ENCODE assay signal across 28 cellular contexts in the genomic region with DNA sequence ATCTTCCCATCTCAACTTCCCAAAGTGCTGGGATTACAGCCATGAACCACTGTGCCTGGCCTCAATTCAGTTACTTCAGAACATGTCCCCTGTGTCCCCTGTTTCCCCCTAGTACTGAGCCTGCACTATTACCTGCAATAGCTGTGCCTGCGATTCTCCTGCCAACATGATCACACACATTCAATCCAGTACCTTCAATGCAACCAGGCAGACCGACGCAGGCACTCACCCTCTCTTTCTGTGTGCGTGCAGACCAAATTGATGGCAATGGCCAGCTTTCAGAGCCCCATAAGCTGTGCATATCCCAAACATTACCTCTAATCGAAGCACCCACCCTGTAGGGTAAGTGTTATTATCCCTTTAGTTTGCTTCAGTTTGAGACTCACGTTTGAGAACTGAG.
"Had no signal": no experiment of that assay in that cellular context is flagged by ENCODE, and none has a peak within 500 bp of the region (broad histone marks: within the 10 kb centered on the region; RNA-seq: fewer than 3 reads in every experiment).

No MANE protein-coding gene starts in this region.

- ATAC-seq: naive thymus-derived CD8-positive, alpha-beta T cell; natural killer cell treated with Interleukin-12 subunit alpha and Interleukin-12 subunit beta and Interleukin-15 and Interleukin-18, amount 100 ng/mL, for 72 hours; pancreas; right cardiac atrium; right lobe of liver; stimulated activated effector memory CD8-positive, alpha-beta T cell treated with anti-CD3 and anti-CD28 coated beads, Interleukin-12 subunit alpha, Interleukin-12 subunit beta, amount 100 ng/mL, for 72 hours; stimulated activated naive B cell treated with anti-CD40 and anti-IgM and Interleukin-4, amounts not matched to agents 10 μg/mL and 1 μg/mL and 100 μg/mL, for 72 hours had no signal

- H3K27ac ChIP-seq: neutrophil, pancreas, prostate gland, right lobe of liver, sigmoid colon, stomach, thoracic aorta, thyroid gland, tibial nerve, upper lobe of left lung, uterus had no signal

- H3K27ac Mint-ChIP-seq: naive thymus-derived CD8-positive, alpha-beta T cell; natural killer cell treated with Interleukin-12 subunit alpha and Interleukin-12 subunit beta and Interleukin-15 and Interleukin-18, amount 100 ng/mL, for 72 hours; nephron progenitor cell; stimulated activated effector memory CD8-positive, alpha-beta T cell treated with anti-CD3 and anti-CD28 coated beads, Interleukin-12 subunit alpha, Interleukin-12 subunit beta, amount 100 ng/mL, for 72 hours; stimulated activated naive B cell treated with anti-CD40 and anti-IgM and Interleukin-4, amounts not matched to agents 10 μg/mL and 1 μg/mL and 100 μg/mL, for 72 hours; stimulated activated naive CD8-positive, alpha-beta T cell treated with anti-CD3 and anti-CD28 coated beads, Interleukin-15, Interleukin-2, amounts not matched to agents 100 ng/mL and 50 ng/mL, for 24 hours had no signal

- H3K36me3 ChIP-seq: neutrophil, pancreas, prostate gland, right lobe of liver, sigmoid colon, stomach, thoracic aorta, thyroid gland, tibial nerve, upper lobe of left lung, uterus had no signal

- H3K4me3 Mint-ChIP-seq: naive thymus-derived CD8-positive, alpha-beta T cell; natural killer cell treated with Interleukin-12 subunit alpha and Interleukin-12 subunit beta and Interleukin-15 and Interleukin-18, amount 100 ng/mL, for 72 hours; nephron progenitor cell; neural crest cell; stimulated activated effector memory CD8-positive, alpha-beta T cell treated with anti-CD3 and anti-CD28 coated beads, Interleukin-12 subunit alpha, Interleukin-12 subunit beta, amount 100 ng/mL, for 72 hours; stimulated activated naive B cell treated with anti-CD40 and anti-IgM and Interleukin-4, amounts not matched to agents 10 μg/mL and 1 μg/mL and 100 μg/mL, for 72 hours; stimulated activated naive CD8-positive, alpha-beta T cell treated with anti-CD3 and anti-CD28 coated beads, Interleukin-15, Interleukin-2, amounts not matched to agents 100 ng/mL and 50 ng/mL, for 24 hours had no signal

- H3K4me1 Mint-ChIP-seq: nephron progenitor cell, neural crest cell had no signal

- DNase-seq: naive thymus-derived CD8-positive, alpha-beta T cell; nephron progenitor cell; nucleus accumbens; pancreas; retina; right cardiac atrium; right lobe of liver; sigmoid colon; small intestine; stimulated activated CD4-positive, alpha-beta T cell treated with anti-CD3 and anti-CD28 coated beads, Interleukin-15, amount 100 ng/mL, for 24 hours; stimulated activated CD4-positive, alpha-beta T cell treated with anti-CD3 and anti-CD28 coated beads, Interleukin-2, amount 100 ng/mL, for 24 hours; stimulated activated CD4-positive, alpha-beta T cell treated with anti-CD3 and anti-CD28 coated beads, Interleukin-2, amount 100 ng/mL, for 48 hours; stimulated activated CD4-positive, alpha-beta T cell treated with anti-CD3 and anti-CD28 coated beads, Interleukin-4, amount 100 ng/mL, for 24 hours; stimulated activated naive B cell treated with anti-CD40 and anti-IgM and Interleukin-4, amounts not matched to agents 10 μg/mL and 1 μg/mL and 100 μg/mL, for 72 hours; stimulated activated naive CD4-positive, alpha-beta T cell treated with Interleukin-2 at 50 U/mL for 16 hours; stomach; thyroid gland; trophoblast cell; upper lobe of left lung; uterus had no signal

- H3K27me3 ChIP-seq: right lobe of liver had no signal

- H3K4me1 ChIP-seq: prostate gland, thyroid gland, uterus had no signal

- H3K9me3 ChIP-seq: neutrophil, pancreas, prostate gland, right lobe of liver, sigmoid colon, stomach, thoracic aorta, thyroid gland, tibial nerve, upper lobe of left lung, uterus had no signal

- H3K4me3 ChIP-seq: pancreas, prostate gland, right lobe of liver, sigmoid colon, stomach, thoracic aorta, thyroid gland, tibial nerve, upper lobe of left lung, uterus had no signal

- FAIRE-seq: pancreas, small intestine had no signal

- H3K36me3 Mint-ChIP-seq: natural killer cell treated with Interleukin-12 subunit alpha and Interleukin-12 subunit beta and Interleukin-15 and Interleukin-18, amount 100 ng/mL, for 72 hours; stimulated activated effector memory CD8-positive, alpha-beta T cell treated with anti-CD3 and anti-CD28 coated beads, Interleukin-12 subunit alpha, Interleukin-12 subunit beta, amount 100 ng/mL, for 72 hours; stimulated activated naive B cell treated with anti-CD40 and anti-IgM and Interleukin-4, amounts not matched to agents 10 μg/mL and 1 μg/mL and 100 μg/mL, for 72 hours had no signal

- H3K9me3 Mint-ChIP-seq: naive thymus-derived CD8-positive, alpha-beta T cell; natural killer cell treated with Interleukin-12 subunit alpha and Interleukin-12 subunit beta and Interleukin-15 and Interleukin-18, amount 100 ng/mL, for 72 hours; neural crest cell; stimulated activated effector memory CD8-positive, alpha-beta T cell treated with anti-CD3 and anti-CD28 coated beads, Interleukin-12 subunit alpha, Interleukin-12 subunit beta, amount 100 ng/mL, for 72 hours; stimulated activated naive B cell treated with anti-CD40 and anti-IgM and Interleukin-4, amounts not matched to agents 10 μg/mL and 1 μg/mL and 100 μg/mL, for 72 hours; stimulated activated naive CD8-positive, alpha-beta T cell treated with anti-CD3 and anti-CD28 coated beads, Interleukin-15, Interleukin-2, amounts not matched to agents 100 ng/mL and 50 ng/mL, for 24 hours had no signal
